Comparison of ENCODE assay signal across 8 cellular contexts in genomic region chr4:83109480-83110221, GRCh38. TPM values are rescaled to one million over a fixed set of nuclear protein-coding genes. Genes with fewer than 3 reads are reported as not detected.
DNase-seq lines count a peak whose midpoint lies in the region; ATAC-seq and TF ChIP-seq lines count a peak whose summit lies in the region.

No MANE protein-coding gene starts in this region.

- peak; percentile 67 for DNase-seq in activated CD4-positive, alpha-beta T cell treated with anti-CD3 and anti-CD28 coated beads for 36 hours
- DNase-seq in activated CD4-positive, alpha-beta T cell treated with anti-CD3 and anti-CD28 coated beads for 1 hour: no peak
- peak; percentile 56 for DNase-seq in NCI-H2227 treated with DMSO at 0.1 percent for 48 hours (lab: John Stamatoyannopoulos, UW)
- peak; percentile 53 for DNase-seq in activated T-cell treated with anti-CD3 and anti-CD28 coated beads, Interleukin-2, amount 50 U/mL, for 1 hour
- DNase-seq in fibroblast of the aortic adventitia (ENCODE audit: low read depth): no peak
- peak; percentile 42 for DNase-seq in neuronal stem cell (ENCODE audit: low spot score)
- no peak for DNase-seq in NCI-H2107 (lab: John Stamatoyannopoulos, UW)

- H3K14ac ChIP-seq in neuronal stem cell (ENCODE audit: low read length): no peak overlapping the region

- H3K4me1 ChIP-seq in neuronal stem cell (ENCODE audit: control insufficient read depth in 2 of 2, insufficient read depth in 1 of 2, low read depth in 1 of 2, low read length in 2 of 2): no peaks in the 10 kb centered on the region

- peak overlapping the region; percentile 35 for H3K9ac ChIP-seq in neuronal stem cell (ENCODE audit: low read depth, low read length, poor library complexity)

- POLR2A ChIA-PET in activated CD4-positive, alpha-beta T cell treated with anti-CD3 and anti-CD28 coated beads for 36 hours (lab: Charles Lee): interaction anchor here (0.6 to 1.3 kb wide), 3 partner anchors 35 to 350 kb away, joined by 3 to 4 read pairs (median 4); partner anchors contain the start of gene COPS4

- no peaks in the 10 kb centered on the region for H3K36me3 ChIP-seq in neuronal stem cell (replicated peaks in 1 of 2; ENCODE audit: control insufficient read depth in 2 of 2, insufficient read depth in 2 of 2, low read length in 2 of 2)

- H3K9me3 ChIP-seq in neuronal stem cell (replicated peaks in 1 of 2; ENCODE audit: control insufficient read depth in 2 of 2, insufficient read depth in 1 of 2, low read depth in 1 of 2, low read length in 2 of 2): no peaks in the 10 kb centered on the region

- no peak overlapping the region for H4K8ac ChIP-seq in neuronal stem cell (ENCODE audit: low read depth, low read length)

- no peaks in the 10 kb centered on the region for H3K79me1 ChIP-seq in neuronal stem cell (ENCODE audit: low read depth, low read length)

- peaks cover 3 to 33% (median 18%) of the 10 kb centered on the region in 3 experiments for H3K27me3 ChIP-seq in neuronal stem cell (ENCODE audit: control insufficient read depth in 3 of 3, insufficient read depth in 3 of 3, low read depth in 1 of 3, low read length in 3 of 3)

- peaks cover 25% of the 10 kb centered on the region for H3K36me3 Mint-ChIP-seq in activated CD4-positive, alpha-beta T cell treated with anti-CD3 and anti-CD28 coated beads for 36 hours (ENCODE audit: low read depth)

- peak overlapping the region; percentile 74 for H3K18ac ChIP-seq in neuronal stem cell (ENCODE audit: low read length)

- no peak overlapping the region for H2BK5ac ChIP-seq in neuronal stem cell (ENCODE audit: low read length)

- CTCF ChIA-PET in activated CD4-positive, alpha-beta T cell treated with anti-CD3 and anti-CD28 coated beads for 36 hours (lab: Charles Lee): interaction anchor here (0.6 to 4.3 kb wide), 28 partner anchors 9 to 315 kb away, joined by 3 to 29 read pairs (median 4); partner anchors contain the start of gene COPS4

- ATAC-seq in activated CD4-positive, alpha-beta T cell treated with anti-CD3 and anti-CD28 coated beads for 36 hours: peak; percentile 28
- ATAC-seq in HG02943 (IDR thresholded peaks at IDR 0.05; ENCODE audit: low read depth, unreplicated experiment): peak; percentile 17

- no peak overlapping the region for H3K27ac ChIP-seq in neuronal stem cell (replicated peaks; ENCODE audit: low read length)

- H3K4me1 Mint-ChIP-seq in activated CD4-positive, alpha-beta T cell treated with anti-CD3 and anti-CD28 coated beads for 36 hours: peaks cover 49% of the 10 kb centered on the region

- no peak overlapping the region for H2BK15ac ChIP-seq in neuronal stem cell (ENCODE audit: low read length)

- H3K4ac ChIP-seq in neuronal stem cell (ENCODE audit: low read length): no peak overlapping the region

- peak overlapping the region; percentile 62 for H3K4me3 ChIP-seq in fibroblast of the aortic adventitia (ENCODE audit: low read depth, low read length)
- peak overlapping the region; percentile 40 to 81 for H3K4me3 ChIP-seq in neuronal stem cell (ENCODE audit: low read length in 2 of 2)

- H2BK120ac ChIP-seq in neuronal stem cell (ENCODE audit: low read depth, low read length): no peak overlapping the region

- H2AFZ ChIP-seq in neuronal stem cell (ENCODE audit: low read length): peak overlapping the region; percentile 85

- peak overlapping the region; percentile 31 for H3K23ac ChIP-seq in neuronal stem cell (ENCODE audit: low read depth, low read length, poor library complexity)

- H2AK5ac ChIP-seq in neuronal stem cell (ENCODE audit: low read depth, low read length): no peak overlapping the region

- H3K4me3 Mint-ChIP-seq in activated CD4-positive, alpha-beta T cell treated with anti-CD3 and anti-CD28 coated beads for 36 hours: peak overlapping the region; percentile 91

- H2BK12ac ChIP-seq in neuronal stem cell (ENCODE audit: low read length): no peak overlapping the region

- H3K27me3 Mint-ChIP-seq in activated CD4-positive, alpha-beta T cell treated with anti-CD3 and anti-CD28 coated beads for 36 hours: no peaks in the 10 kb centered on the region

- intact Hi-C loops in activated CD4-positive, alpha-beta T cell treated with anti-CD3 and anti-CD28 coated beads for 36 hours (cut with DNase I, micrococcal nuclease): loop anchor here (1.0 to 10.0 kb wide), 17 partner anchors 35 to 735 kb away; partner anchors contain the start of genes COQ2 (in 2 of the 2), HELQ (in 2 of the 2), COPS4 (in 1 of the 2) and MRPS18C (in 1 of the 2)

- H3K27ac Mint-ChIP-seq in activated CD4-positive, alpha-beta T cell treated with anti-CD3 and anti-CD28 coated beads for 36 hours: peak overlapping the region; percentile 97

- H3K4me2 ChIP-seq in neuronal stem cell (ENCODE audit: insufficient read depth, low read length, poor library complexity, severe bottlenecking): peak overlapping the region; percentile 70

- H3K9me3 Mint-ChIP-seq in activated CD4-positive, alpha-beta T cell treated with anti-CD3 and anti-CD28 coated beads for 36 hours (ENCODE audit: low read depth): no peaks in the 10 kb centered on the region

- WGBS in neuronal stem cell (ENCODE audit: extremely low coverage in 2 of 2, insufficient read length in 2 of 2, insufficient replicate concordance in 1 of 2), 2 donors: no CpG with 5 or more reads among the region's 64 CpGs

- no peak for TF ChIP-seq CTCF in fibroblast of the aortic adventitia (IDR thresholded peaks at IDR 0.05; ENCODE audit: insufficient read depth, low read length)

- no peak overlapping the region for H4K91ac ChIP-seq in neuronal stem cell (ENCODE audit: low read depth, low read length, poor library complexity)

RNA-seq across cellular contexts. Expression of gene PLAC8, which starts 4.9 kb away (rescaled TPM):
- 10 to 100 TPM; 54.4 to 72.3 TPM for total RNA-seq in activated CD4-positive, alpha-beta T cell treated with anti-CD3 and anti-CD28 coated beads for 36 hours
- 0.36 and 1.1 TPM in 2 replicates for total RNA-seq in fibroblast of the aortic adventitia (ENCODE audit: low replicate concordance)
- polyA plus RNA-seq in neuronal stem cell (2013, experiment 1 of 2): 0.10 TPM
- 0.19 TPM for polyA plus RNA-seq in neuronal stem cell (2013, experiment 2 of 2)

Comparison
In these comparisons a context has a peak if more than half of its experiments do, and no peak if none do; other contexts are left out.
1. DNase-seq: peak in activated CD4-positive, alpha-beta T cell treated with anti-CD3 and anti-CD28 coated beads for 36 hours (single experiment), NCI-H2227 treated with DMSO at 0.1 percent for 48 hours (single experiment), activated T-cell treated with anti-CD3 and anti-CD28 coated beads, Interleukin-2, amount 50 U/mL, for 1 hour (single experiment) and neuronal stem cell (single experiment); none in activated CD4-positive, alpha-beta T cell treated with anti-CD3 and anti-CD28 coated beads for 1 hour (single experiment), fibroblast of the aortic adventitia (single experiment) and NCI-H2107 (single experiment).
2. RNA of gene PLAC8, which starts 4.9 kb away (total RNA-seq): 54.4 to 72.3 TPM in activated CD4-positive, alpha-beta T cell treated with anti-CD3 and anti-CD28 coated beads for 36 hours; 0.36 to 1.1 TPM in fibroblast of the aortic adventitia; every median in the first group is over 10 times any median in the second.